33 cellular contexts compared by ENCODE assay signal in genomic region chr3:118828351-118828750, GRCh38.
DNase-seq lines count a peak whose midpoint lies in the region; ATAC-seq and TF ChIP-seq lines count a peak whose summit lies in the region.
"Had no signal": no experiment of that assay in that cellular context is flagged by ENCODE, and none has a peak within 500 bp of the region (broad histone marks: within the 10 kb centered on the region; RNA-seq: fewer than 3 reads in every experiment).

No MANE protein-coding gene starts in this region.

- no peak overlapping the region for H4K91ac ChIP-seq in mesenchymal stem cell (ENCODE audit: low read length)
- H4K91ac ChIP-seq in neuronal stem cell (ENCODE audit: low read depth, low read length, poor library complexity): no peak overlapping the region

- H4K20me1 ChIP-seq in GM23338 (replicated peaks; ENCODE audit: insufficient read depth): no peaks in the 10 kb centered on the region
- H4K20me1 ChIP-seq: BLaER1; BLaER1 treated with 17β-estradiol and CSF1 and Interleukin-3, amounts not matched to agents 10 nM and 100 nM had no signal

- no peak overlapping the region for H2BK15ac ChIP-seq in mesenchymal stem cell (ENCODE audit: low read depth, poor library complexity, severe bottlenecking)
- H2BK15ac ChIP-seq in neuronal stem cell (ENCODE audit: low read length): no peak overlapping the region

- H3K79me1 ChIP-seq in mesenchymal stem cell (replicated peaks; ENCODE audit: low read length, poor library complexity, severe bottlenecking): no peaks in the 10 kb centered on the region
- H3K79me1 ChIP-seq in neuronal stem cell (ENCODE audit: low read depth, low read length): no peaks in the 10 kb centered on the region

- H3K23ac ChIP-seq in mesenchymal stem cell (ENCODE audit: low read length in 2 of 2): no peak overlapping the region
- H3K23ac ChIP-seq in neuronal stem cell (ENCODE audit: low read depth, low read length, poor library complexity): no peak overlapping the region

- H3K9ac ChIP-seq in mesenchymal stem cell (ENCODE audit: low read length): no peak overlapping the region
- H3K9ac ChIP-seq in neuronal stem cell (ENCODE audit: low read depth, low read length, poor library complexity): no peak overlapping the region
- H3K9ac ChIP-seq: BLaER1; BLaER1 treated with 17β-estradiol and CSF1 and Interleukin-3, amounts not matched to agents 10 nM and 100 nM had no signal

- no peak for TF ChIP-seq EP300 in esophagus muscularis mucosa (IDR thresholded peaks at IDR 0.05)

- TF ChIP-seq POLR2A in esophagus muscularis mucosa (IDR thresholded peaks at IDR 0.05; ENCODE audit: low read depth): no peak

- no peaks in the 10 kb centered on the region for H3K27me3 ChIP-seq in esophagus muscularis mucosa
- peaks cover 0 to 16% of the 10 kb centered on the region in 2 experiments for H3K27me3 ChIP-seq in mesenchymal stem cell (ENCODE audit: control insufficient read depth in 1 of 2, insufficient read depth in 1 of 2, low read length in 2 of 2)
- no peaks in the 10 kb centered on the region for H3K27me3 ChIP-seq in neuronal stem cell (ENCODE audit: control insufficient read depth in 3 of 3, insufficient read depth in 3 of 3, low read depth in 1 of 3, low read length in 3 of 3)
- no peaks in the 10 kb centered on the region for H3K27me3 ChIP-seq in GM23338 (ENCODE audit: insufficient read depth)
- H3K27me3 ChIP-seq: BE2C; BLaER1; BLaER1 treated with 17β-estradiol and CSF1 and Interleukin-3, amounts not matched to agents 10 nM and 100 nM had no signal

- H3K27ac ChIP-seq in esophagus muscularis mucosa (replicated peaks in 1 of 4): no peak overlapping the region
- no peak overlapping the region for H3K27ac ChIP-seq in mesenchymal stem cell (ENCODE audit: low read length, poor library complexity, severe bottlenecking)
- no peak overlapping the region for H3K27ac ChIP-seq in neuronal stem cell (replicated peaks; ENCODE audit: low read length)
- H3K27ac ChIP-seq in GM23338 (ENCODE audit: low read depth): no peak overlapping the region
- H3K27ac ChIP-seq: 22Rv1; A549; BLaER1; BLaER1 treated with 17β-estradiol and CSF1 and Interleukin-3, amounts not matched to agents 10 nM and 100 nM; C4-2B had no signal

- WGBS in esophagus muscularis mucosa: 84% methylated on average over 3 of the region's 4 CpGs
- WGBS in mesenchymal stem cell: 78% methylated on average over 4 of the region's 4 CpGs
- whole genome bisulfite sequencing in neuronal stem cell (ENCODE audit: extremely low coverage in 2 of 2, insufficient read length in 2 of 2, insufficient replicate concordance in 1 of 2), 2 donors: no CpG with 5 or more reads among the region's 4 CpGs

- H3K4me2 ChIP-seq in mesenchymal stem cell (ENCODE audit: low read length, poor library complexity, severe bottlenecking): no peak overlapping the region
- no peak overlapping the region for H3K4me2 ChIP-seq in neuronal stem cell (ENCODE audit: insufficient read depth, low read length, poor library complexity, severe bottlenecking)
- H3K4me2 ChIP-seq in GM23338: no peak overlapping the region
- H3K4me2 ChIP-seq: A549; BLaER1; BLaER1 treated with 17β-estradiol and CSF1 and Interleukin-3, amounts not matched to agents 10 nM and 100 nM had no signal

- no peak overlapping the region for H3K4ac ChIP-seq in mesenchymal stem cell (ENCODE audit: low read depth in 1 of 2, low read length in 2 of 2)
- no peak overlapping the region for H3K4ac ChIP-seq in neuronal stem cell (ENCODE audit: low read length)

- H3K4me3 ChIP-seq in esophagus muscularis mucosa (no peak overlapping the region), mesenchymal stem cell (ENCODE audit: insufficient read depth in 1 of 2, low read depth in 1 of 2, low read length in 2 of 2) (no peak overlapping the region), neuronal stem cell (ENCODE audit: low read length in 2 of 2) (no peak overlapping the region), GM23338 (no peak overlapping the region)
- H3K4me3 ChIP-seq: A549; BLaER1; BLaER1 treated with 17β-estradiol and CSF1 and Interleukin-3, amounts not matched to agents 10 nM and 100 nM had no signal

- TF ChIP-seq CTCF in esophagus muscularis mucosa (IDR thresholded peaks at IDR 0.05) (no peak), chondrocyte (IDR thresholded peaks at IDR 0.05) (no peak), GM23338 (conservative IDR thresholded peaks at IDR 0.05; ENCODE audit: low read depth in 2 of 2) (no peak)

- no peak overlapping the region for H3K4me3 Mint-ChIP-seq in chondrocyte (ENCODE audit: unreplicated experiment)
- H3K4me3 Mint-ChIP-seq in GM23338: no peak overlapping the region
- H3K4me3 Mint-ChIP-seq: B cell; CD14-positive monocyte; CD4-positive, alpha-beta memory T cell; CD4-positive, alpha-beta T cell; CD8-positive, alpha-beta memory T cell; CD8-positive, alpha-beta T cell had no signal

- no peak for ATAC-seq in GM23338
- ATAC-seq: A549; CD8-positive, alpha-beta T cell had no signal

- H2BK12ac ChIP-seq in mesenchymal stem cell (ENCODE audit: low read length in 2 of 2) (no peak overlapping the region), neuronal stem cell (ENCODE audit: low read length) (no peak overlapping the region)

- peak overlapping the region; percentile 1 for H2BK5ac ChIP-seq in mesenchymal stem cell (ENCODE audit: low read depth, low read length, poor library complexity, severe bottlenecking)
- H2BK5ac ChIP-seq in neuronal stem cell (ENCODE audit: low read length): no peak overlapping the region

- H3K79me2 ChIP-seq in GM23338 (replicated peaks; ENCODE audit: insufficient read depth): no peaks in the 10 kb centered on the region

- peak; percentile 91 for DNase-seq in esophagus muscularis mucosa (ENCODE audit: extremely low spot score)
- DNase-seq in mesenchymal stem cell: no peak
- DNase-seq in neuronal stem cell (ENCODE audit: low spot score): no peak
- no peak for DNase-seq in chondrocyte (ENCODE audit: low spot score)
- DNase-seq in activated naive CD4-positive, alpha-beta T cell treated with anti-CD3 and anti-CD28 coated beads, Interleukin-2, amount 50 U/mL, for 16 hours: no peak
- DNase-seq in GM23338 (ENCODE audit: low spot score): no peak
- DNase-seq: 8988T; ACHN; AML-193; BE2C; C1 segment of cervical spinal cord; Caco-2; Calu3; CD4-positive, alpha-beta memory T cell; CD4-positive, alpha-beta T cell; CD4-positive, CD25-positive, alpha-beta regulatory T cell; CD8-positive, alpha-beta memory T cell; CD8-positive, alpha-beta T cell; COR-L47; DMS 273 treated with DMSO at 0.1 percent for 48 hours; DMS153; DMS53; DMS79; DMS79 treated with DMSO at 0.1 percent for 48 hours; DND-41; EL had no signal

- H3K36me3 ChIP-seq in esophagus muscularis mucosa (no peaks in the 10 kb centered on the region), mesenchymal stem cell (ENCODE audit: control insufficient read depth in 1 of 2, insufficient read depth in 2 of 2, low read depth in 1 of 2, low read length in 2 of 2) (no peaks in the 10 kb centered on the region), neuronal stem cell (replicated peaks in 1 of 2; ENCODE audit: control insufficient read depth in 2 of 2, insufficient read depth in 2 of 2, low read length in 2 of 2) (no peaks in the 10 kb centered on the region), GM23338 (ENCODE audit: insufficient read depth) (no peaks in the 10 kb centered on the region)
- H3K36me3 ChIP-seq: BE2C; BLaER1; BLaER1 treated with 17β-estradiol and CSF1 and Interleukin-3, amounts not matched to agents 10 nM and 100 nM had no signal

- intact Hi-C loops in esophagus muscularis mucosa (cut with DNase I): no loop called here

- H2AK5ac ChIP-seq in mesenchymal stem cell (ENCODE audit: low read length, severe bottlenecking) (no peak overlapping the region), neuronal stem cell (ENCODE audit: low read depth, low read length) (no peak overlapping the region)

- H3K18ac ChIP-seq in mesenchymal stem cell (ENCODE audit: low read depth in 1 of 2, low read length in 2 of 2) (no peak overlapping the region), neuronal stem cell (ENCODE audit: low read length) (peak overlapping the region; percentile 30)

- no peaks in the 10 kb centered on the region for H3F3A ChIP-seq in GM23338 (replicated peaks; ENCODE audit: low read depth)

- 0 out of 2 replicates have a peak, but pooled peaks cover 3% of the 10 kb centered on the region for H3K9me2 ChIP-seq in GM23338 (ENCODE audit: insufficient read depth)

- H3K4me1 Mint-ChIP-seq in chondrocyte (ENCODE audit: low read depth) (peaks cover 14% of the 10 kb centered on the region), GM23338 (no peaks in the 10 kb centered on the region)
- H3K4me1 Mint-ChIP-seq: B cell; CD14-positive monocyte; CD4-positive, alpha-beta memory T cell; CD4-positive, CD25-positive, alpha-beta regulatory T cell; CD8-positive, alpha-beta memory T cell had no signal

- H3K27ac Mint-ChIP-seq in chondrocyte (ENCODE audit: unreplicated experiment) (no peak overlapping the region), GM23338 (no peak overlapping the region)
- H3K27ac Mint-ChIP-seq: B cell; CD14-positive monocyte; CD4-positive, alpha-beta T cell; CD4-positive, CD25-positive, alpha-beta regulatory T cell; CD8-positive, alpha-beta memory T cell; CD8-positive, alpha-beta T cell had no signal

- H3K4me1 ChIP-seq in esophagus muscularis mucosa (no peaks in the 10 kb centered on the region), mesenchymal stem cell (ENCODE audit: control insufficient read depth, insufficient read depth, low read depth, low read length) (no peaks in the 10 kb centered on the region), neuronal stem cell (ENCODE audit: control insufficient read depth in 2 of 2, insufficient read depth in 1 of 2, low read depth in 1 of 2, low read length in 2 of 2) (peaks cover 0 to 2% of the 10 kb centered on the region in 2 donors), GM23338 (ENCODE audit: insufficient read depth) (no peaks in the 10 kb centered on the region)
- H3K4me1 ChIP-seq: A549; BE2C; BLaER1; BLaER1 treated with 17β-estradiol and CSF1 and Interleukin-3, amounts not matched to agents 10 nM and 100 nM; Caco-2 had no signal

- H3K36me3 Mint-ChIP-seq in chondrocyte (ENCODE audit: low read depth) (no peaks in the 10 kb centered on the region), GM23338 (ENCODE audit: low read depth) (no peaks in the 10 kb centered on the region)
- H3K36me3 Mint-ChIP-seq: CD14-positive monocyte; CD4-positive, alpha-beta memory T cell; CD4-positive, CD25-positive, alpha-beta regulatory T cell; CD8-positive, alpha-beta memory T cell; CD8-positive, alpha-beta T cell had no signal

- H2AFZ ChIP-seq in mesenchymal stem cell (ENCODE audit: low read depth, low read length): no peak overlapping the region
- no peak overlapping the region for H2AFZ ChIP-seq in neuronal stem cell (ENCODE audit: low read length)
- H2AFZ ChIP-seq in GM23338: no peak overlapping the region

- H3K9me3 Mint-ChIP-seq in chondrocyte (ENCODE audit: low read depth) (no peaks in the 10 kb centered on the region), GM23338 (no peaks in the 10 kb centered on the region)
- H3K9me3 Mint-ChIP-seq: CD4-positive, alpha-beta T cell; CD4-positive, CD25-positive, alpha-beta regulatory T cell; CD8-positive, alpha-beta memory T cell; CD8-positive, alpha-beta T cell had no signal

- H2BK120ac ChIP-seq in mesenchymal stem cell (ENCODE audit: low read depth, low read length): no peak overlapping the region
- no peak overlapping the region for H2BK120ac ChIP-seq in neuronal stem cell (ENCODE audit: low read depth, low read length)

- H3K9me3 ChIP-seq in esophagus muscularis mucosa (no peaks in the 10 kb centered on the region), mesenchymal stem cell (ENCODE audit: control insufficient read depth, low read length) (no peaks in the 10 kb centered on the region), neuronal stem cell (replicated peaks in 1 of 2; ENCODE audit: control insufficient read depth in 2 of 2, insufficient read depth in 1 of 2, low read depth in 1 of 2, low read length in 2 of 2) (no peaks in the 10 kb centered on the region)
- H3K9me3 ChIP-seq: A549; BE2C; BLaER1; BLaER1 treated with 17β-estradiol and CSF1 and Interleukin-3, amounts not matched to agents 10 nM and 100 nM; Caco-2 had no signal

- H3K14ac ChIP-seq in mesenchymal stem cell (ENCODE audit: low read length in 2 of 2): no peak overlapping the region
- no peak overlapping the region for H3K14ac ChIP-seq in neuronal stem cell (ENCODE audit: low read length)

- H3K27me3 Mint-ChIP-seq in chondrocyte (ENCODE audit: low read depth): peaks cover 7% of the 10 kb centered on the region
- peaks cover 3% of the 10 kb centered on the region for H3K27me3 Mint-ChIP-seq in GM23338 (ENCODE audit: insufficient read depth, low read depth, poor library complexity)
- H3K27me3 Mint-ChIP-seq: CD4-positive, CD25-positive, alpha-beta regulatory T cell had no signal

- H4K8ac ChIP-seq in mesenchymal stem cell (ENCODE audit: low read length) (no peak overlapping the region), neuronal stem cell (ENCODE audit: low read depth, low read length) (no peak overlapping the region)
